In genomic region chr6:33169286-33170175, GRCh38 we compare ENCODE assay signal across 1 cellular context.
A peak's percentile ranks its signal among the peaks of the same experiment; 100 is the strongest.
TF ChIP-seq lines count a peak whose summit lies in the region.

No MANE protein-coding gene starts in this region.

TF ChIP-seq in HepG2, 621 proteins besides CTCF, POLR2A, EP300 and RAD21:
- TF ChIP-seq GLI4 (CRISPR knock-in tag; IDR thresholded peaks at IDR 0.05; ENCODE audit: borderline replicate concordance) (no peak), HNF4A (CRISPR knock-in tag; IDR thresholded peaks at IDR 0.05) (peak; percentile 20; the same call in 1 of the 2 replicates)
